Comparison of ENCODE assay signal across 8 cellular contexts in the genomic region with DNA sequence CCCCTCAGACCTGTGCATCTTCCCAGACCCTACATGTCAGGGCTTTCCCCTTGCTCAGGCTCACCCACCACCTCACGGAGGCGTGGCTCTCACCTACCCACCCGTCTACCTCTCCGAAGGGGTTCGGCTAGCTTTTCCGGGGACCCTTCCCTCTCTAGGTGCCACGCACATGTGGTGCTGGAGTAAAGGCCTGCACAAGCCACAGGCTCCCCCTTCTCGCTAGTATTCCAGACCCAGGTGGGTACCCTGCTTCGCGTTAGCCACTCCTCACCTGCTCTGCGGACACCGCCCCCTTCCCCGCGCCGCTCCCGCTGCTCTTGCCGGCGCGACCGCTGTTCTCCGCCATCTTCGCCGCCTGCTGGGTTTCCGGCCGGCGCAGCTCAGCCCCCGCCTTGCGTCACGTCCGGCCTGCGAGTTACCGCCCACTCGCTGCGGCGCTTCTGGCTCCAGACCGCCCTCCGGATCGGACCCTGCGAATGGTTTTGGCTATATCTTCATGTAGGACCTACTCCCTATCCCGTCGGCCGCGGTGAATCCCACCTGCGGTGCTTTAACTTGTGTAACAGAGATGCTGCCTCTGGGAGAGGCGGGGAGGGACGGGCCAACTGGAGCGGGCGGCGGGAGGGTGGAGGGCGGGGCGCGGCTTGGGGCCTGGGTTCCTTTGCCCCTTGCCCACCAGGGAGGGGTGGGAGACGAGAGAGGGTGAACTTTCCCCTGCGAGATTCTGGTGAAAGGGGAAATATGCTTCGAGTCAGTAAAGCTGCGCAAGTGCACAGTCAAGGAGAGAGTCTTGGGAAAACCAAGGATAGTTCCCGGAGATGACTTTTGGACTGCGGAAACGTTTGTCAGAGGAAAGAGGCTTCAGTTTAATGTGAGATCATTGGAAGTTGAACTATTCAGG. TPM values are rescaled to one million over a fixed set of nuclear protein-coding genes. Genes with fewer than 3 reads are reported as not detected.
DNase-seq lines count a peak whose midpoint lies in the region; ATAC-seq lines count a peak whose summit lies in the region.

A gene with protein sequence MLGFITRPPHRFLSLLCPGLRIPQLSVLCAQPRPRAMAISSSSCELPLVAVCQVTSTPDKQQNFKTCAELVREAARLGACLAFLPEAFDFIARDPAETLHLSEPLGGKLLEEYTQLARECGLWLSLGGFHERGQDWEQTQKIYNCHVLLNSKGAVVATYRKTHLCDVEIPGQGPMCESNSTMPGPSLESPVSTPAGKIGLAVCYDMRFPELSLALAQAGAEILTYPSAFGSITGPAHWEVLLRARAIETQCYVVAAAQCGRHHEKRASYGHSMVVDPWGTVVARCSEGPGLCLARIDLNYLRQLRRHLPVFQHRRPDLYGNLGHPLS (plus strand): TSS at position 425 of the 901 bp plus-strand sequence. CDS start 72 bp downstream, at position 497.
A gene with protein sequence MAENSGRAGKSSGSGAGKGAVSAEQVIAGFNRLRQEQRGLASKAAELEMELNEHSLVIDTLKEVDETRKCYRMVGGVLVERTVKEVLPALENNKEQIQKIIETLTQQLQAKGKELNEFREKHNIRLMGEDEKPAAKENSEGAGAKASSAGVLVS (minus strand): TSS at position 357 of the 901 bp plus-strand sequence. CDS start 11 bp downstream, at position 346.

- no peaks in the 10 kb centered on the region for H3K9me3 Mint-ChIP-seq in activated CD8-positive, alpha-beta memory T cell treated with anti-CD3 and anti-CD28 coated beads, Interleukin-2, amount 10 ng/mL, durations not matched to agents 7 days and 5 days (ENCODE audit: low read depth)

- peak within 1 kb of the TSS; percentile 94 for H2AK5ac ChIP-seq in mesenchymal stem cell (ENCODE audit: low read length, severe bottlenecking)

- peaks cover 74% of the 10 kb centered on the region for H3K36me3 ChIP-seq in NT2/D1 (ENCODE audit: insufficient read depth, insufficient read length, low read length)
- H3K36me3 ChIP-seq in endocrine pancreas (ENCODE audit: control insufficient read depth, insufficient read depth, low read length), result peaks cover 6% of the 10 kb centered on the region
- H3K36me3 ChIP-seq in mesenchymal stem cell (ENCODE audit: control insufficient read depth in 1 of 2, insufficient read depth in 2 of 2, low read depth in 1 of 2, low read length in 2 of 2), result peaks cover 32 to 59% of the 10 kb centered on the region in 2 experiments

- H3K9ac ChIP-seq in NT2/D1 (ENCODE audit: insufficient read length, low read depth), result peak within 1 kb of the TSS; percentile 90
- peak within 1 kb of the TSS; percentile 100 for H3K9ac ChIP-seq in endocrine pancreas (ENCODE audit: control insufficient read depth, insufficient read depth, low read length)
- peak within 1 kb of the TSS; percentile 100 for H3K9ac ChIP-seq in mesenchymal stem cell (ENCODE audit: low read length)

- H3K4me1 ChIP-seq in NT2/D1 (ENCODE audit: insufficient read depth, insufficient read length) (peaks cover 10% of the 10 kb centered on the region), endocrine pancreas (ENCODE audit: control insufficient read depth, insufficient read depth, low read length) (peaks cover 9% of the 10 kb centered on the region), mesenchymal stem cell (ENCODE audit: control insufficient read depth, insufficient read depth, low read depth, low read length) (peaks cover 25% of the 10 kb centered on the region)

- peak within 1 kb of the TSS; percentile 86 to 97 for H3K4ac ChIP-seq in mesenchymal stem cell (ENCODE audit: low read depth in 1 of 2, low read length in 2 of 2)

- H3K9me3 ChIP-seq in NT2/D1 (ENCODE audit: insufficient read depth, low read length) (no peaks in the 10 kb centered on the region), endocrine pancreas (ENCODE audit: control insufficient read depth, low read length) (no peaks in the 10 kb centered on the region), mesenchymal stem cell (ENCODE audit: control insufficient read depth, low read length) (no peaks in the 10 kb centered on the region)

- under 1% methylated on average over 58 of the region's 59 CpGs for WGBS in mesenchymal stem cell

- CTCF ChIA-PET in activated CD8-positive, alpha-beta memory T cell treated with anti-CD3 and anti-CD28 coated beads, Interleukin-2, amount 10 ng/mL, durations not matched to agents 7 days and 5 days (lab: Charles Lee), result interaction anchor here (0.7 to 2.1 kb wide), 13 partner anchors 14 to 79 kb away, joined by 3 to 11 read pairs (median 4); a partner anchor contains a TSS

- H3K23ac ChIP-seq in mesenchymal stem cell (ENCODE audit: low read length in 2 of 2), result peak within 1 kb of the TSS in 1 of 2 experiments; percentile 92

- H3K79me1 ChIP-seq in mesenchymal stem cell (replicated peaks; ENCODE audit: low read length, poor library complexity, severe bottlenecking), result peaks cover 17% of the 10 kb centered on the region

- peak within 1 kb of the TSS; percentile 78 for H2BK15ac ChIP-seq in mesenchymal stem cell (ENCODE audit: low read depth, poor library complexity, severe bottlenecking)

- peak within 1 kb of the TSS; percentile 31 to 85 for H2BK12ac ChIP-seq in mesenchymal stem cell (ENCODE audit: low read length in 2 of 2)

- H3K4me3 ChIP-seq in NT2/D1 (ENCODE audit: insufficient read length, low read depth) (peak within 1 kb of the TSS; percentile 91), endocrine pancreas (ENCODE audit: control insufficient read depth, insufficient read depth, low read length) (peak within 1 kb of the TSS; percentile 92), mesenchymal stem cell (ENCODE audit: insufficient read depth in 1 of 2, low read depth in 1 of 2, low read length in 2 of 2) (peak within 1 kb of the TSS; percentile 97 to 100)

- peak within 1 kb of the TSS; percentile 96 for H3K27ac Mint-ChIP-seq in activated CD8-positive, alpha-beta memory T cell treated with anti-CD3 and anti-CD28 coated beads, Interleukin-2, amount 10 ng/mL, durations not matched to agents 7 days and 5 days

- H3K4me3 Mint-ChIP-seq in activated CD8-positive, alpha-beta memory T cell treated with anti-CD3 and anti-CD28 coated beads, Interleukin-2, amount 10 ng/mL, durations not matched to agents 7 days and 5 days, result peak within 1 kb of the TSS; percentile 93

- H2AFZ ChIP-seq in mesenchymal stem cell (ENCODE audit: low read depth, low read length), result peak within 1 kb of the TSS; percentile 85

- peak within 1 kb of the TSS; percentile 90 for H4K91ac ChIP-seq in mesenchymal stem cell (ENCODE audit: low read length)

- peak within 1 kb of the TSS; percentile 90 for H4K8ac ChIP-seq in mesenchymal stem cell (ENCODE audit: low read length)

- no peaks in the 10 kb centered on the region for H3K27me3 ChIP-seq in NT2/D1 (ENCODE audit: insufficient read depth, insufficient read length)
- no peaks in the 10 kb centered on the region for H3K27me3 ChIP-seq in endocrine pancreas (ENCODE audit: control insufficient read depth, insufficient read depth, low read length)
- H3K27me3 ChIP-seq in mesenchymal stem cell (ENCODE audit: control insufficient read depth in 1 of 2, insufficient read depth in 1 of 2, low read length in 2 of 2), result no peaks in the 10 kb centered on the region

- H3K36me3 Mint-ChIP-seq in activated CD8-positive, alpha-beta memory T cell treated with anti-CD3 and anti-CD28 coated beads, Interleukin-2, amount 10 ng/mL, durations not matched to agents 7 days and 5 days, result peaks cover 34% of the 10 kb centered on the region

- H3K4me1 Mint-ChIP-seq in activated CD8-positive, alpha-beta memory T cell treated with anti-CD3 and anti-CD28 coated beads, Interleukin-2, amount 10 ng/mL, durations not matched to agents 7 days and 5 days, result peaks cover 63% of the 10 kb centered on the region

- DNase-seq in COLO668 (lab: John Stamatoyannopoulos, UW; ENCODE audit: unreplicated experiment) (peak; percentile 90), HS-27A (ENCODE audit: low read depth) (peak; percentile 48), NT2/D1 (ENCODE audit: low read depth, low spot score) (peak; percentile 93), mesenchymal stem cell (peak; percentile 88)
- DNase-seq in activated CD8-positive, alpha-beta memory T cell treated with anti-CD3 and anti-CD28 coated beads, Interleukin-2, amount 10 ng/mL, durations not matched to agents 7 days and 5 days, result peak; percentile 92
- peak; percentile 64 for DNase-seq in stimulated activated CD8-positive, alpha-beta memory T cell treated with anti-CD3 and anti-CD28 coated beads, Interleukin-12 subunit alpha, Interleukin-12 subunit beta, amount 100 ng/mL, for 24 hours (ENCODE audit: extremely low read depth)

- H3K27me3 Mint-ChIP-seq in activated CD8-positive, alpha-beta memory T cell treated with anti-CD3 and anti-CD28 coated beads, Interleukin-2, amount 10 ng/mL, durations not matched to agents 7 days and 5 days, result no peaks in the 10 kb centered on the region

- peak within 1 kb of the TSS; percentile 66 for H2BK120ac ChIP-seq in mesenchymal stem cell (ENCODE audit: low read depth, low read length)

- peak; percentile 76 for ATAC-seq in GM19467 (IDR thresholded peaks at IDR 0.05; ENCODE audit: unreplicated experiment)
- peak; percentile 84 for ATAC-seq in activated CD8-positive, alpha-beta memory T cell treated with anti-CD3 and anti-CD28 coated beads, Interleukin-2, amount 10 ng/mL, durations not matched to agents 7 days and 5 days

- H3K14ac ChIP-seq in mesenchymal stem cell (ENCODE audit: low read length in 2 of 2), result peak within 1 kb of the TSS in 1 of 2 experiments; percentile 78

- peak within 1 kb of the TSS; percentile 76 for H3K4me2 ChIP-seq in mesenchymal stem cell (ENCODE audit: low read length, poor library complexity, severe bottlenecking)

- H3K18ac ChIP-seq in mesenchymal stem cell (ENCODE audit: low read depth in 1 of 2, low read length in 2 of 2), result peak within 1 kb of the TSS; percentile 86 to 96

- H2BK5ac ChIP-seq in mesenchymal stem cell (ENCODE audit: low read depth, low read length, poor library complexity, severe bottlenecking), result peak within 1 kb of the TSS; percentile 77

- H3K27ac ChIP-seq in mesenchymal stem cell (ENCODE audit: low read length, poor library complexity, severe bottlenecking), result peak within 1 kb of the TSS; percentile 95

RNA-seq across cellular contexts. Expression of the first gene that starts in this region (rescaled TPM):
- total RNA-seq in activated CD8-positive, alpha-beta memory T cell treated with anti-CD3 and anti-CD28 coated beads, Interleukin-2, amount 10 ng/mL, durations not matched to agents 7 days and 5 days, result 10 to 100 TPM; 36.4 to 40.9 TPM
- 28.8 TPM for polyA plus RNA-seq in mesenchymal stem cell (2013, experiment 1 of 2)
- 28.9 TPM for polyA plus RNA-seq in mesenchymal stem cell (2013, experiment 2 of 2)

RNA-seq across cellular contexts. Expression of the second gene that starts in this region (rescaled TPM):
- total RNA-seq in activated CD8-positive, alpha-beta memory T cell treated with anti-CD3 and anti-CD28 coated beads, Interleukin-2, amount 10 ng/mL, durations not matched to agents 7 days and 5 days, result 10 to 100 TPM; 82.8 to 98.5 TPM
- polyA plus RNA-seq in mesenchymal stem cell (2013, experiment 1 of 2), result 252 TPM
- 245 TPM for polyA plus RNA-seq in mesenchymal stem cell (2013, experiment 2 of 2)

Comparison
In these comparisons a context has a peak if more than half of its experiments do, and no peak if none do; other contexts are left out.
1. Peak in every context shown above with its lines: DNase-seq, ATAC-seq, H3K4me3 ChIP-seq and H3K27ac ChIP-seq.